In the genomic region with DNA sequence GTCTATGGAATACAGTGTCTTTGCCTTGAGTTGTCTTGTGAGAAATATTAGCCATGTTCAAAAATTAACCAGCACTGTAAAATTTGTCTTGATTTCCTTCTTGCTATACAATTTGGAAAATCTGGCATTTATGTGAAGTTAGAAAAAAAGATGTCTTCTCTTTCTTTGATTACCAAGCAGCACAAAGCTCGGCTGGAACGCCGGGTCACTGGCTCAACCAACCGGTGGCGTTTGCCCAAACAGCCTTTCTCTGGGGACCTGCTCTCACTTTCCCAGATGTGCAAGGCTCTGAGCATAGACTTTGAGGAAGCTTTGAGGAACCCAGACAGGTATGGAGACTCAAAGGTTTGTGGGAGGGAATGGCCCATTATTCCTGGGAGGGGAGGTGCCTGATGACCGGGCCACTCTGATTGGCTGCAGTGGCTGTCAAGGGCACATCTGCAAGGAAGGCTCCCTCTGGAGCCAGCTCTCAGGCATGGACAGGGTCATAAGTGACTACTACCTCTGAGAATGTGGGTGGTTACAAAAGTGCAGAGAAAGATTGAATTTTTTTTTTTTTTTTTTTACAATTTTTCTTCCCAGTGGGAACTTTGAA, we compare ENCODE assay signal across 2 cellular contexts.
TF ChIP-seq lines count a peak whose summit lies in the region.

No MANE protein-coding gene starts in this region.

TF ChIP-seq in IMR-90, 13 proteins besides CTCF, POLR2A, EP300 and RAD21:
- TF ChIP-seq USF2 (IDR thresholded peaks at IDR 0.05; ENCODE audit: low read depth, low read length), result no peak
- no peak for TF ChIP-seq BHLHE40 (IDR thresholded peaks at IDR 0.05; ENCODE audit: low read depth, low read length)
- TF ChIP-seq ELK1 (IDR thresholded peaks at IDR 0.05; ENCODE audit: borderline replicate concordance, low read depth, low read length), result no peak
- TF ChIP-seq RFX5 (IDR thresholded peaks at IDR 0.05; ENCODE audit: low read depth, low read length), result no peak
- TF ChIP-seq MAFK (IDR thresholded peaks at IDR 0.05; ENCODE audit: low read depth, low read length), result no peak
- TF ChIP-seq NFE2L2 (IDR thresholded peaks at IDR 0.05; ENCODE audit: low read depth, low read length), result no peak
- no peak for TF ChIP-seq FOS (IDR thresholded peaks at IDR 0.05; ENCODE audit: low read depth, low read length)
- TF ChIP-seq SMC3 (IDR thresholded peaks at IDR 0.05; ENCODE audit: low read depth, low read length), result no peak
- no peak for TF ChIP-seq CHD1 (IDR thresholded peaks at IDR 0.05; ENCODE audit: low read depth, low read length)
- no peak for TF ChIP-seq CEBPB (IDR thresholded peaks at IDR 0.05; ENCODE audit: low read depth, low read length)
- no peak for TF ChIP-seq RCOR1 (IDR thresholded peaks at IDR 0.05; ENCODE audit: insufficient replicate concordance, low read length)
TF ChIP-seq in IMR-90: peak in this region for 0.

TF ChIP-seq in HepG2, 621 proteins besides CTCF, POLR2A, EP300 and RAD21:
- TF ChIP-seq, protein P1, sequence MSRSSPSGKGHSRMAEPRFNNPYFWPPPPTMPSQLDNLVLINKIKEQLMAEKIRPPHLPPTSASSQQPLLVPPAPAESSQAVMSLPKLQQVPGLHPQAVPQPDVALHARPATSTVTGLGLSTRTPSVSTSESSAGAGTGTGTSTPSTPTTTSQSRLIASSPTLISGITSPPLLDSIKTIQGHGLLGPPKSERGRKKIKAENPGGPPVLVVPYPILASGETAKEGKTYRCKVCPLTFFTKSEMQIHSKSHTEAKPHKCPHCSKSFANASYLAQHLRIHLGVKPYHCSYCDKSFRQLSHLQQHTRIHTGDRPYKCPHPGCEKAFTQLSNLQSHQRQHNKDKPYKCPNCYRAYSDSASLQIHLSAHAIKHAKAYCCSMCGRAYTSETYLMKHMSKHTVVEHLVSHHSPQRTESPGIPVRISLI (CRISPR knock-in tag; IDR thresholded peaks at IDR 0.05; ENCODE audit: borderline replicate concordance), result 0 out of 2 replicates have a peak, but pooled peaks have one; percentile 14
- TF ChIP-seq ATF6 (CRISPR knock-in tag; conservative IDR thresholded peaks at IDR 0.05) (no peak), FOSL2 (CRISPR knock-in tag; IDR thresholded peaks at IDR 0.05) (peak; percentile 76), NFYB (CRISPR knock-in tag; IDR thresholded peaks at IDR 0.05) (peak; percentile 73), NFYC (CRISPR knock-in tag; IDR thresholded peaks at IDR 0.05) (peak; percentile 68), ZNF33A (CRISPR knock-in tag; IDR thresholded peaks at IDR 0.05; ENCODE audit: borderline replicate concordance) (no peak)
- TF ChIP-seq, protein P2, sequence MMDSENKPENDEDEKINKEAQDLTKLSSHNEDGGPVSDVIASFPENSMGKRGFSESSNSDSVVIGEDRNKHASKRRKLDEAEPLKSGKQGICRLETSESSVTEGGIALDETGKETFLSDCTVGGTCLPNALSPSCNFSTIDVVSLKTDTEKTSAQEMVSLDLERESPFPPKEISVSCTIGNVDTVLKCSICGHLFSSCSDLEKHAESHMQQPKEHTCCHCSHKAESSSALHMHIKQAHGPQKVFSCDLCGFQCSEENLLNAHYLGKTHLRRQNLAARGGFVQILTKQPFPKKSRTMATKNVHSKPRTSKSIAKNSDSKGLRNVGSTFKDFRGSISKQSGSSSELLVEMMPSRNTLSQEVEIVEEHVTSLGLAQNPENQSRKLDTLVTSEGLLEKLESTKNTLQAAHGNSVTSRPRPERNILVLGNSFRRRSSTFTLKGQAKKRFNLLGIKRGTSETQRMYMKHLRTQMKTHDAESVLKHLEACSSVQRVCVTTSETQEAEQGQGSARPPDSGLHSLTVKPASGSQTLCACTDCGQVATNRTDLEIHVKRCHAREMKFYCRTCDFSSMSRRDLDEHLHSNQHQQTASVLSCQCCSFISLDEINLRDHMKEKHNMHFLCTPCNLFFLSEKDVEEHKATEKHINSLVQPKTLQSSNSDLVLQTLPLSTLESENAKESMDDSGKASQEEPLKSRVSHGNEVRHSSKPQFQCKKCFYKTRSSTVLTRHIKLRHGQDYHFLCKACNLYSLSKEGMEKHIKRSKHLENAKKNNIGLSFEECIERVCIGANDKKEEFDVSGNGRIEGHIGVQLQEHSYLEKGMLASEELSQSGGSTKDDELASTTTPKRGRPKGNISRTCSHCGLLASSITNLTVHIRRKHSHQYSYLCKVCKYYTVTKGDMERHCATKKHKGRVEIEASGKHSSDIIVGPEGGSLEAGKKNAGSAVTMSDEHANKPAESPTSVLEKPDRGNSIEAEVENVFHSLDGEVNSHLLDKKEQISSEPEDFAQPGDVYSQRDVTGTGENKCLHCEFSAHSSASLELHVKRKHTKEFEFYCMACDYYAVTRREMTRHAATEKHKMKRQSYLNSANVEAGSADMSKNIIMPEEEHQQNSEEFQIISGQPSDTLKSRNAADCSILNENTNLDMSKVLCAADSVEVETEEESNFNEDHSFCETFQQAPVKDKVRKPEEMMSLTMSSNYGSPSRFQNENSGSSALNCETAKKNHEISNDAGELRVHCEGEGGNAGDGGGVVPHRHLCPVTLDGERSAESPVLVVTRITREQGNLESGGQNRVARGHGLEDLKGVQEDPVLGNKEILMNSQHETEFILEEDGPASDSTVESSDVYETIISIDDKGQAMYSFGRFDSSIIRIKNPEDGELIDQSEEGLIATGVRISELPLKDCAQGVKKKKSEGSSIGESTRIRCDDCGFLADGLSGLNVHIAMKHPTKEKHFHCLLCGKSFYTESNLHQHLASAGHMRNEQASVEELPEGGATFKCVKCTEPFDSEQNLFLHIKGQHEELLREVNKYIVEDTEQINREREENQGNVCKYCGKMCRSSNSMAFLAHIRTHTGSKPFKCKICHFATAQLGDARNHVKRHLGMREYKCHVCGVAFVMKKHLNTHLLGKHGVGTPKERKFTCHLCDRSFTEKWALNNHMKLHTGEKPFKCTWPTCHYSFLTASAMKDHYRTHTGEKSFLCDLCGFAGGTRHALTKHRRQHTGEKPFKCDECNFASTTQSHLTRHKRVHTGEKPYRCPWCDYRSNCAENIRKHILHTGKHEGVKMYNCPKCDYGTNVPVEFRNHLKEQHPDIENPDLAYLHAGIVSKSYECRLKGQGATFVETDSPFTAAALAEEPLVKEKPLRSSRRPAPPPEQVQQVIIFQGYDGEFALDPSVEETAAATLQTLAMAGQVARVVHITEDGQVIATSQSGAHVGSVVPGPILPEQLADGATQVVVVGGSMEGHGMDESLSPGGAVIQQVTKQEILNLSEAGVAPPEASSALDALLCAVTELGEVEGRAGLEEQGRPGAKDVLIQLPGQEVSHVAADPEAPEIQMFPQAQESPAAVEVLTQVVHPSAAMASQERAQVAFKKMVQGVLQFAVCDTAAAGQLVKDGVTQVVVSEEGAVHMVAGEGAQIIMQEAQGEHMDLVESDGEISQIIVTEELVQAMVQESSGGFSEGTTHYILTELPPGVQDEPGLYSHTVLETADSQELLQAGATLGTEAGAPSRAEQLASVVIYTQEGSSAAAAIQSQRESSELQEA (CRISPR knock-in tag; IDR thresholded peaks at IDR 0.05; ENCODE audit: not compliant biosample characterization), result no peak
TF ChIP-seq in HepG2: peak in this region for 4.
